27 cellular contexts compared by ENCODE assay signal in genomic region chr1:213370523-213370922, GRCh38.
"Had no signal": no experiment of that assay in that cellular context is flagged by ENCODE, and none has a peak within 500 bp of the region (broad histone marks: within the 10 kb centered on the region; RNA-seq: fewer than 3 reads in every experiment).

No MANE protein-coding gene starts in this region.

- ATAC-seq: effector memory CD8-positive, alpha-beta T cell; esophagus mucosa; foreskin keratinocyte; gastrocnemius medialis; gastroesophageal sphincter; heart left ventricle; heart right ventricle had no signal

- H3K36me3 ChIP-seq: colonic mucosa, esophagus muscularis mucosa, esophagus squamous epithelium, gastrocnemius medialis, gastroesophageal sphincter, heart left ventricle, heart right ventricle had no signal

- H3K4me3 ChIP-seq: colonic mucosa, coronary artery, dorsolateral prefrontal cortex, esophagus muscularis mucosa, esophagus squamous epithelium, gastrocnemius medialis, gastroesophageal sphincter, heart left ventricle, heart right ventricle had no signal

- H3K27me3 ChIP-seq: colonic mucosa, dorsolateral prefrontal cortex, esophagus muscularis mucosa, esophagus squamous epithelium, foreskin keratinocyte, gastrocnemius medialis, gastroesophageal sphincter, heart left ventricle, heart right ventricle had no signal

- H3K27ac ChIP-seq: colonic mucosa, coronary artery, epithelial cell of prostate, esophagus muscularis mucosa, esophagus squamous epithelium, foreskin keratinocyte, gastrocnemius medialis, gastroesophageal sphincter, heart left ventricle, heart right ventricle had no signal

- DNase-seq: colonic mucosa; cortex of kidney; dermis blood vessel endothelial cell; dorsolateral prefrontal cortex; effector CD4-positive, alpha-beta T cell; effector CD8-positive, alpha-beta T cell; effector memory CD4-positive, alpha-beta T cell; effector memory CD8-positive, alpha-beta T cell; endodermal cell; erythroblast; esophagus squamous epithelium; foreskin fibroblast; foreskin keratinocyte; foreskin melanocyte; gastrocnemius medialis; glutamatergic neuron; heart left ventricle; heart right ventricle had no signal

- H3K9me3 ChIP-seq: colonic mucosa, esophagus muscularis mucosa, esophagus squamous epithelium, gastrocnemius medialis, gastroesophageal sphincter, heart left ventricle, heart right ventricle had no signal

- FAIRE-seq: colon, endometrium, endothelial cell of umbilical vein, frontal cortex had no signal

- H3K4me1 ChIP-seq: colonic mucosa, esophagus muscularis mucosa, esophagus squamous epithelium, foreskin keratinocyte, gastrocnemius medialis, gastroesophageal sphincter, heart left ventricle, heart right ventricle had no signal
